ENCODE assay signal across 17 cellular contexts in genomic region chr16:88424536-88425230, GRCh38. TPM values are rescaled to one million over a fixed set of nuclear protein-coding genes. Genes with fewer than 3 reads are reported as not detected.
A peak's percentile ranks its signal among the peaks of the same experiment; 100 is the strongest.
DNase-seq lines count a peak whose midpoint lies in the region; ATAC-seq, FAIRE-seq and TF ChIP-seq lines count a peak whose summit lies in the region.
"Had no signal": no experiment of that assay in that cellular context is flagged by ENCODE, and none has a peak within 500 bp of the region (broad histone marks: within the 10 kb centered on the region; RNA-seq: fewer than 3 reads in every experiment).

No MANE protein-coding gene starts in this region.

- H3K4me2 ChIP-seq in mammary epithelial cell (ENCODE audit: insufficient read depth, low read depth, low read length): peak overlapping the region; percentile 18

- no peak overlapping the region for H3K27ac Mint-ChIP-seq in activated T-cell treated with anti-CD3 and anti-CD28 coated beads, Interleukin-2, amount 50 U/mL, for 72 hours
- H3K27ac Mint-ChIP-seq in activated T-helper 2 cell treated with anti-CD3 and anti-CD28 coated beads, Interferon-gamma antibody, Interleukin-2, Interleukin-4, amounts not matched to agents 10 μg/mL and 5 μg/mL and 100 μg/mL, durations not matched to agents 14 hours and 24 hours and 36 hours: no peak overlapping the region
- H3K27ac Mint-ChIP-seq: activated naive CD4-positive, alpha-beta T cell treated with anti-CD3 and anti-CD28 coated beads, Interleukin-2, amount 50 U/mL, for 24 hours had no signal

- peaks cover 0 to 7% (median under 1%) of the 10 kb centered on the region in 9 donors for H3K27me3 ChIP-seq in heart left ventricle
- H3K27me3 ChIP-seq in mammary epithelial cell (ENCODE audit: insufficient read depth, low read length): no peaks in the 10 kb centered on the region
- H3K27me3 ChIP-seq in thoracic aorta (replicated peaks; ENCODE audit: insufficient read depth): no peaks in the 10 kb centered on the region
- H3K27me3 ChIP-seq: MG63, vagina had no signal

- H4K20me1 ChIP-seq in mammary epithelial cell (ENCODE audit: insufficient read depth, low read length): no peaks in the 10 kb centered on the region

- H3K4me1 ChIP-seq in heart left ventricle (peaks cover 0 to 14% (median 5%) of the 10 kb centered on the region in 12 donors), mammary epithelial cell (ENCODE audit: insufficient read depth, low read length) (peaks cover 15% of the 10 kb centered on the region), thoracic aorta (ENCODE audit: control insufficient read depth in 1 of 2, low read depth in 2 of 2) (peaks cover 9 to 12% of the 10 kb centered on the region in 2 donors)
- H3K4me1 ChIP-seq: parathyroid adenoma had no signal

- no peaks in the 10 kb centered on the region for H3K4me1 Mint-ChIP-seq in activated T-cell treated with anti-CD3 and anti-CD28 coated beads, Interleukin-2, amount 50 U/mL, for 72 hours (ENCODE audit: low read depth)
- H3K4me1 Mint-ChIP-seq in activated T-helper 2 cell treated with anti-CD3 and anti-CD28 coated beads, Interferon-gamma antibody, Interleukin-2, Interleukin-4, amounts not matched to agents 10 μg/mL and 5 μg/mL and 100 μg/mL, durations not matched to agents 14 hours and 24 hours and 36 hours (ENCODE audit: low read depth): no peaks in the 10 kb centered on the region

- no peak overlapping the region for H3K4me3 ChIP-seq in heart left ventricle
- H3K4me3 ChIP-seq in mammary epithelial cell (replicated peaks in 1 of 3; ENCODE audit: insufficient read depth in 1 of 3, low read depth in 2 of 3, low read length in 3 of 3): no peak overlapping the region
- H3K4me3 ChIP-seq in thoracic aorta: peak overlapping the region; percentile 36
- H3K4me3 ChIP-seq: MG63, vagina had no signal

- H3K9me3 ChIP-seq in heart left ventricle (no peaks in the 10 kb centered on the region), mammary epithelial cell (replicated peaks; ENCODE audit: insufficient read depth, low read length) (no peaks in the 10 kb centered on the region), thoracic aorta (no peaks in the 10 kb centered on the region)
- H3K9me3 ChIP-seq: MG63, vagina had no signal

- 41 to 59% (median 50%) methylated on average over 24 to 25 of the region's 25 CpGs for WGBS in heart left ventricle, 4 donors
- WGBS in mammary epithelial cell (ENCODE audit: low coverage, missing lambda C conversion rate): 8% methylated on average over 20 of the region's 25 CpGs

- intact Hi-C loops in heart left ventricle (cut with DNase I) (no loop called here), Right ventricle myocardium inferior (cut with DNase I) (no loop called here), mammary epithelial cell (cut with micrococcal nuclease) (no loop called here)
- intact Hi-C loops in activated T-helper 2 cell treated with anti-CD3 and anti-CD28 coated beads, Interferon-gamma antibody, Interleukin-2, Interleukin-4, amounts not matched to agents 10 μg/mL and 5 μg/mL and 100 μg/mL, durations not matched to agents 14 hours and 24 hours and 36 hours (cut with micrococcal nuclease): no loop called here

- H3K36me3 ChIP-seq in heart left ventricle: no peaks in the 10 kb centered on the region
- no peaks in the 10 kb centered on the region for H3K36me3 ChIP-seq in mammary epithelial cell (ENCODE audit: insufficient read depth, low read length)
- H3K36me3 ChIP-seq in thoracic aorta: no peaks in the 10 kb centered on the region
- H3K36me3 ChIP-seq: MG63, vagina had no signal

- in situ Hi-C loops in mammary epithelial cell (cut with MboI; ENCODE audit: low sequenced_read_pairs in 2 of 2): loop anchor here in 1 of 2 donors (25.0 kb wide), 1 partner anchor 237 kb away; no protein-coding TSS in a partner anchor

- DNase-seq in heart left ventricle: no peak
- DNase-seq in Right ventricle myocardium inferior (ENCODE audit: missing footprints): no peak
- peak; percentile 21 for DNase-seq in mammary epithelial cell
- DNase-seq in medulla oblongata (ENCODE audit: extremely low spot score): peak; percentile 58
- DNase-seq in thoracic aorta (ENCODE audit: low spot score): no peak
- DNase-seq in activated T-cell treated with anti-CD3 and anti-CD28 coated beads, Interleukin-2, amount 50 U/mL, for 72 hours: no peak
- no peak for DNase-seq in D721Med (ENCODE audit: insufficient read length, low spot score)
- DNase-seq in activated T-helper 2 cell treated with anti-CD3 and anti-CD28 coated beads, Interferon-gamma antibody, Interleukin-2, Interleukin-4, amounts not matched to agents 10 μg/mL and 5 μg/mL and 100 μg/mL, durations not matched to agents 14 hours and 24 hours and 36 hours (ENCODE audit: low spot score): no peak
- DNase-seq: activated CD4-positive, alpha-beta T cell treated with anti-CD3 and anti-CD28 coated beads, Interleukin-2, amount 50 U/mL, for 4 hours; MG63; NCI-H1694; OCI-M1; stimulated activated naive CD4-positive, alpha-beta T cell treated with Interleukin-2 at 50 U/mL for 16 hours had no signal

- no peaks in the 10 kb centered on the region for H3K36me3 Mint-ChIP-seq in activated T-cell treated with anti-CD3 and anti-CD28 coated beads, Interleukin-2, amount 50 U/mL, for 72 hours (ENCODE audit: insufficient read depth in 2 of 2)
- no peaks in the 10 kb centered on the region for H3K36me3 Mint-ChIP-seq in activated T-helper 2 cell treated with anti-CD3 and anti-CD28 coated beads, Interferon-gamma antibody, Interleukin-2, Interleukin-4, amounts not matched to agents 10 μg/mL and 5 μg/mL and 100 μg/mL, durations not matched to agents 14 hours and 24 hours and 36 hours (ENCODE audit: low read depth)
- H3K36me3 Mint-ChIP-seq: activated naive CD4-positive, alpha-beta T cell treated with anti-CD3 and anti-CD28 coated beads, Interleukin-2, amount 50 U/mL, for 24 hours had no signal

- peak overlapping the region; percentile 58 for H2AFZ ChIP-seq in mammary epithelial cell (ENCODE audit: low read depth, low read length)
- H2AFZ ChIP-seq: parathyroid adenoma had no signal

- H3K9me3 Mint-ChIP-seq in activated T-cell treated with anti-CD3 and anti-CD28 coated beads, Interleukin-2, amount 50 U/mL, for 72 hours: peaks cover 2% of the 10 kb centered on the region in 2 donors
- no peaks in the 10 kb centered on the region for H3K9me3 Mint-ChIP-seq in activated T-helper 2 cell treated with anti-CD3 and anti-CD28 coated beads, Interferon-gamma antibody, Interleukin-2, Interleukin-4, amounts not matched to agents 10 μg/mL and 5 μg/mL and 100 μg/mL, durations not matched to agents 14 hours and 24 hours and 36 hours
- H3K9me3 Mint-ChIP-seq: activated naive CD4-positive, alpha-beta T cell treated with anti-CD3 and anti-CD28 coated beads, Interleukin-2, amount 50 U/mL, for 24 hours had no signal

- CTCF ChIA-PET in mammary epithelial cell (lab: Charles Lee; ENCODE audit: low non-redundant PET): no interaction called here

- H3K4me3 Mint-ChIP-seq in activated T-cell treated with anti-CD3 and anti-CD28 coated beads, Interleukin-2, amount 50 U/mL, for 72 hours: no peak overlapping the region
- H3K4me3 Mint-ChIP-seq in activated T-helper 2 cell treated with anti-CD3 and anti-CD28 coated beads, Interferon-gamma antibody, Interleukin-2, Interleukin-4, amounts not matched to agents 10 μg/mL and 5 μg/mL and 100 μg/mL, durations not matched to agents 14 hours and 24 hours and 36 hours (ENCODE audit: low read depth): no peak overlapping the region
- H3K4me3 Mint-ChIP-seq: activated naive CD4-positive, alpha-beta T cell treated with anti-CD3 and anti-CD28 coated beads, Interleukin-2, amount 50 U/mL, for 24 hours had no signal

- no TSS peak for BruUV-seq in mammary epithelial cell (replicated peaks; lab: Mats Ljungman, UMichigan)

- ATAC-seq in heart left ventricle (peak in 3 of 4 donors; percentile 19 to 62 (median 46)), Right ventricle myocardium inferior (no peak), thoracic aorta (ENCODE audit: insufficient number of reproducible peaks, low FRiP score, low read depth) (no peak)
- no peak for ATAC-seq in activated T-cell treated with anti-CD3 and anti-CD28 coated beads, Interleukin-2, amount 50 U/mL, for 72 hours (replicated peaks in 1 of 2)

- no peak for FAIRE-seq in D721Med (lab: Jason Lieb, UNC)
- FAIRE-seq: H54 had no signal

- dilution Hi-C loops in mammary epithelial cell (cut with HindIII; ENCODE audit: low sequenced_read_pairs): no loop called here

- no peak for TF ChIP-seq POLR2A in heart left ventricle (IDR thresholded peaks at IDR 0.05)

- no peaks in the 10 kb centered on the region for H3K27me3 Mint-ChIP-seq in activated T-cell treated with anti-CD3 and anti-CD28 coated beads, Interleukin-2, amount 50 U/mL, for 72 hours (ENCODE audit: low read depth)
- H3K27me3 Mint-ChIP-seq in activated T-helper 2 cell treated with anti-CD3 and anti-CD28 coated beads, Interferon-gamma antibody, Interleukin-2, Interleukin-4, amounts not matched to agents 10 μg/mL and 5 μg/mL and 100 μg/mL, durations not matched to agents 14 hours and 24 hours and 36 hours (ENCODE audit: low read depth): peaks cover 13% of the 10 kb centered on the region
- H3K27me3 Mint-ChIP-seq: activated naive CD4-positive, alpha-beta T cell treated with anti-CD3 and anti-CD28 coated beads, Interleukin-2, amount 50 U/mL, for 24 hours had no signal

- no peaks in the 10 kb centered on the region for H3K79me2 ChIP-seq in mammary epithelial cell (ENCODE audit: insufficient read depth, low read length)
- H3K79me2 ChIP-seq: parathyroid adenoma had no signal

- H3K9ac ChIP-seq in mammary epithelial cell (ENCODE audit: insufficient read depth, low read length): no peak overlapping the region
- H3K9ac ChIP-seq: parathyroid adenoma had no signal

- TF ChIP-seq CTCF in heart left ventricle (IDR thresholded peaks at IDR 0.05) (no peak), mammary epithelial cell (conservative IDR thresholded peaks at IDR 0.05 in 1 of 2, IDR thresholded peaks at IDR 0.05 in 1 of 2; ENCODE audit: extremely low read depth in 1 of 2, insufficient read depth in 1 of 2, low read depth in 1 of 2, low read length in 2 of 2) (no peak), thoracic aorta (IDR thresholded peaks at IDR 0.05) (no peak), D721Med (IDR thresholded peaks at IDR 0.05; ENCODE audit: insufficient read depth, missing control alignments) (no peak)

- H3K27ac ChIP-seq in heart left ventricle (no peak overlapping the region), mammary epithelial cell (ENCODE audit: insufficient read depth, low read depth, low read length) (no peak overlapping the region), thoracic aorta (peak overlapping the region in 1 of 2 donors; percentile 17)
- H3K27ac ChIP-seq: parathyroid adenoma, vagina had no signal

RNA-seq across cellular contexts. Expression of gene ZFPM1, which starts 28.4 kb away (rescaled TPM):
- total RNA-seq in heart left ventricle: 1 to 10 TPM; 1.3 to 6.1 (median 4.1) TPM
- 1 to 10 TPM; 1.6 to 6.3 TPM for polyA plus RNA-seq in heart left ventricle
- 4.1 TPM for total RNA-seq in Right ventricle myocardium inferior
- total RNA-seq in mammary epithelial cell: 10 to 100 TPM in 1 of 2 donors, 1 to 10 TPM in 1; 2.0 to 14.1 TPM
- 0.90 TPM for polyA plus RNA-seq in mammary epithelial cell
- polyA minus RNA-seq in mammary epithelial cell: 0.21 TPM
- 1 to 10 TPM; 1.8 to 2.5 TPM for total RNA-seq in thoracic aorta
- total RNA-seq in activated T-cell treated with anti-CD3 and anti-CD28 coated beads, Interleukin-2, amount 50 U/mL, for 72 hours: 10 to 100 TPM; 12.2 to 13.8 TPM
- 12.9 and 14.5 TPM in 2 replicates for total RNA-seq in activated T-helper 2 cell treated with anti-CD3 and anti-CD28 coated beads, Interferon-gamma antibody, Interleukin-2, Interleukin-4, amounts not matched to agents 10 μg/mL and 5 μg/mL and 100 μg/mL, durations not matched to agents 14 hours and 24 hours and 36 hours

RNA-seq across cellular contexts. Expression of gene ZNF469, which starts 41.9 kb away (rescaled TPM):
- total RNA-seq in heart left ventricle (1 to 10 TPM in 5 of 9 donors, under 1 TPM in 4; 0.48 to 2.8 (median 1.0) TPM), Right ventricle myocardium inferior (0.92 TPM), mammary epithelial cell (1 to 10 TPM in 1 of 2 donors, under 1 TPM in 1; 0.14 to 3.2 TPM), thoracic aorta (10 to 100 TPM in 1 of 2 donors, 1 to 10 TPM in 1; 4.5 to 11.3 TPM)
- polyA plus RNA-seq in heart left ventricle (under 1 TPM; 0.72 to 0.76 TPM), mammary epithelial cell (0.05 TPM)
- polyA minus RNA-seq in mammary epithelial cell: 0.05 TPM
- under 1 TPM; 0.34 to 0.65 TPM for total RNA-seq in activated T-cell treated with anti-CD3 and anti-CD28 coated beads, Interleukin-2, amount 50 U/mL, for 72 hours
- 0.59 and 0.67 TPM in 2 replicates for total RNA-seq in activated T-helper 2 cell treated with anti-CD3 and anti-CD28 coated beads, Interferon-gamma antibody, Interleukin-2, Interleukin-4, amounts not matched to agents 10 μg/mL and 5 μg/mL and 100 μg/mL, durations not matched to agents 14 hours and 24 hours and 36 hours

Comparison
In these comparisons a context has a peak if more than half of its experiments do, and no peak if none do; other contexts are left out.
1. ATAC-seq: peak in heart left ventricle (3 of 4); none in Right ventricle myocardium inferior (single experiment), thoracic aorta (single experiment) and activated T-cell treated with anti-CD3 and anti-CD28 coated beads, Interleukin-2, amount 50 U/mL, for 72 hours (0 of 2).
2. DNase-seq: peak in mammary epithelial cell (single experiment) and medulla oblongata (single experiment); none in heart left ventricle (0 of 5), Right ventricle myocardium inferior (single experiment), thoracic aorta (single experiment), activated T-cell treated with anti-CD3 and anti-CD28 coated beads, Interleukin-2, amount 50 U/mL, for 72 hours (0 of 2), D721Med (single experiment) and activated T-helper 2 cell treated with anti-CD3 and anti-CD28 coated beads, Interferon-gamma antibody, Interleukin-2, Interleukin-4, amounts not matched to agents 10 μg/mL and 5 μg/mL and 100 μg/mL, durations not matched to agents 14 hours and 24 hours and 36 hours (single experiment).